Comparison of ENCODE assay signal across 1 cellular context in the genomic region with DNA sequence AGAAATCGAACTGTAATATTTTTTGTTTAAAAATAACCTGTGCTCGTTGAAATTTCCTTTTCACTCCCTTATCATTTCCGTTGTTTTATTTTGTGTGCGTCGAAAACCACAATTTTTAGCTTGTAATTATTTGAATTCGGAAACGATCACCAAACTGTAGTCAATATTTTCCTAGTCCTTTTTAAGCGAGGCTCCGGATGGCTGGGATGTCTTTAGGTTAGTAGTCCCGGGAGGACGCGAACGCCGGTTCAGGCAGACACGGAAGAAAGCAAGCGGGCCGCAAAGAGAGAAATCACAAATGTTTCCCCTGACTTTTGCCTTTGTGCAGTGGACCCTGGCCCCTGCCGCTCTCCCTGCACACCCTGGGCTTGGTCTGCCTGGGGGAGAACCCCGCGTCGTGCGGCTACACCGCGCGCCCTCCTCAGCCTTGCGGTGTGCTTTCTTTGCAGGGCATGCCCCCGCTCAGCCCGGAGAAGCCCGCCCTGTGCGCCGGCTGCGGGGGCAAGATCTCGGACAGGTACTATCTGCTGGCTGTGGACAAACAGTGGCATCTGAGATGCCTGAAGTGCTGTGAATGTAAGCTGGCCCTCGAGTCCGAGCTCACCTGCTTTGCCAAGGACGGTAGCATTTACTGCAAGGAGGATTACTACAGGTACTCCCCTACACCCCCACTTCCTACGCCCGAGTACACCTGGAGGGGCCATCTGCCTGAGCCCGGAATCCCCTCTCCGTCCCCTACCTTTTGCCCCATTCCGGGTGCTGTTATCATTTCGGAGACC.
TF ChIP-seq lines count a peak whose summit lies in the region.

No MANE protein-coding gene starts in this region.

TF ChIP-seq in H1, 55 proteins besides CTCF, POLR2A, EP300 and RAD21:
- TF ChIP-seq RNF2 (IDR thresholded peaks at IDR 0.05; ENCODE audit: borderline replicate concordance, low read depth, low read length, missing control alignments, poor library complexity, severe bottlenecking) (peak; percentile 90), TAF1 (IDR thresholded peaks at IDR 0.05; ENCODE audit: low read depth, low read length) (no peak), TAF7 (optimal IDR thresholded peaks at IDR 0.05; ENCODE audit: borderline replicate concordance, low read depth, low read length) (no peak), CBX8 (IDR thresholded peaks at IDR 0.05; ENCODE audit: borderline replicate concordance, low read depth, low read length) (peak; percentile 82; the same call in 1 of the 2 replicates), JUND (IDR thresholded peaks at IDR 0.05; ENCODE audit: low read length) (no peak), CTBP2 (IDR thresholded peaks at IDR 0.05; ENCODE audit: borderline replicate concordance, insufficient read depth, insufficient read length, low read length) (peak; percentile 79), KDM5A (IDR thresholded peaks at IDR 0.05; ENCODE audit: low read length) (no peak), RBBP5 (IDR thresholded peaks at IDR 0.05; ENCODE audit: borderline replicate concordance, low read depth, low read length) (no peak), NRF1 (IDR thresholded peaks at IDR 0.05; ENCODE audit: low read depth, low read length) (no peak), CREB1 (IDR thresholded peaks at IDR 0.05) (no peak), RFX5 (IDR thresholded peaks at IDR 0.05; ENCODE audit: borderline replicate concordance, low read depth, low read length) (no peak), SUZ12 (IDR thresholded peaks at IDR 0.05; ENCODE audit: low read length) (peak; percentile 97), KDM4A (IDR thresholded peaks at IDR 0.05; ENCODE audit: low read depth, low read length, severe bottlenecking) (peak; percentile 31), TCF12 (IDR thresholded peaks at IDR 0.05; ENCODE audit: low read depth, low read length) (0 out of 2 replicates have a peak, but pooled peaks have one; percentile 1), NANOG (IDR thresholded peaks at IDR 0.05; ENCODE audit: insufficient read depth, low read depth, low read length, poor library complexity, severe bottlenecking) (no peak), EZH2 (IDR thresholded peaks at IDR 0.05; ENCODE audit: low read depth, low read length, severe bottlenecking) (peak; percentile 98)
- TF ChIP-seq, protein P1, sequence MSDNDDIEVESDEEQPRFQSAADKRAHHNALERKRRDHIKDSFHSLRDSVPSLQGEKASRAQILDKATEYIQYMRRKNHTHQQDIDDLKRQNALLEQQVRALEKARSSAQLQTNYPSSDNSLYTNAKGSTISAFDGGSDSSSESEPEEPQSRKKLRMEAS (IDR thresholded peaks at IDR 0.05), result peak; percentile 18; the same call in 1 of the 2 replicates
- TF ChIP-seq, protein P2, sequence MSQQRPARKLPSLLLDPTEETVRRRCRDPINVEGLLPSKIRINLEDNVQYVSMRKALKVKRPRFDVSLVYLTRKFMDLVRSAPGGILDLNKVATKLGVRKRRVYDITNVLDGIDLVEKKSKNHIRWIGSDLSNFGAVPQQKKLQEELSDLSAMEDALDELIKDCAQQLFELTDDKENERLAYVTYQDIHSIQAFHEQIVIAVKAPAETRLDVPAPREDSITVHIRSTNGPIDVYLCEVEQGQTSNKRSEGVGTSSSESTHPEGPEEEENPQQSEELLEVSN (IDR thresholded peaks at IDR 0.05), result 0 out of 2 replicates have a peak, but pooled peaks have one; percentile 14
